13 cellular contexts compared by ENCODE assay signal in the genomic region with DNA sequence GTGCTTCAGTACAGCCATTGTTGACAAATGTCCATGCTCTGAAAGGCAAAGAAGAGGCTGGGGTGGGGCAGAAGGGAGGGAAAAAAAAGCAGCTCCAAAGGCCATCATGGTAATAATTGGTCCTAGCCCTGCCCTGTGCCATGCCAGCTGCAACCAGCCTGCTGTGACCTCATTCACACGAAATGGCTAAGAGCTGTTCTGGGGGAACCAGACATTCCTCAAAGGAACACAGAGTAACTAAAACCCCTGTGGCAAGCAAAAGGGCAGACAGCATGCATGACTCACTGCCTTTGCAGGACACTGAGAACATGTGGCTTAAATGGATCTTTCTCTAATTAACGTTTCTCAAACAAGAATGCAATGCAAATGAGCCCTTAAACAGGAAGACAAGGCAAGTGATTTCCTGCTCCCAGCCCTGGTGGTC. TPM values are rescaled to one million over a fixed set of nuclear protein-coding genes. Genes with fewer than 3 reads are reported as not detected.
DNase-seq lines count a peak whose midpoint lies in the region; ATAC-seq and TF ChIP-seq lines count a peak whose summit lies in the region.
"Had no signal": no experiment of that assay in that cellular context is flagged by ENCODE, and none has a peak within 500 bp of the region (broad histone marks: within the 10 kb centered on the region; RNA-seq: fewer than 3 reads in every experiment).

No MANE protein-coding gene starts in this region.

- TF ChIP-seq POLR2A in heart left ventricle (IDR thresholded peaks at IDR 0.05) = no peak

- no peak for DNase-seq in heart left ventricle
- no peak for DNase-seq in left ventricle myocardium inferior
- DNase-seq in SW480 (ENCODE audit: low spot score) = peak; percentile 70
- peak; percentile 36 for DNase-seq in hepatocyte (ENCODE audit: low spot score)
- no peak for DNase-seq in posterior vena cava (ENCODE audit: low spot score)
- DNase-seq in ecto neural progenitor cell (ENCODE audit: low spot score) = no peak
- no peak for DNase-seq in T-helper 9 cell
- DNase-seq: stimulated activated CD4-positive, alpha-beta T cell treated with anti-CD3 and anti-CD28 coated beads, Interleukin-4, amount 100 ng/mL, for 24 hours had no signal

- H3K4me3 ChIP-seq in heart left ventricle = no peak overlapping the region
- H3K4me3 ChIP-seq in left ventricle myocardium inferior = no peak overlapping the region
- H3K4me3 ChIP-seq in hepatocyte = no peak overlapping the region
- H3K4me3 ChIP-seq: cardiac muscle cell had no signal

- H3K27me3 ChIP-seq in heart left ventricle = peaks cover 0 to 4% (median 0%) of the 10 kb centered on the region in 9 donors
- H3K27me3 ChIP-seq in left ventricle myocardium inferior (ENCODE audit: low read depth) = peaks cover 7% of the 10 kb centered on the region
- H3K27me3 ChIP-seq in hepatocyte = no peaks in the 10 kb centered on the region
- H3K27me3 ChIP-seq: cardiac muscle cell had no signal

- no peaks in the 10 kb centered on the region for H4K20me1 ChIP-seq in hepatocyte (ENCODE audit: insufficient read depth, poor library complexity, severe bottlenecking)

- TF ChIP-seq CTCF in heart left ventricle (IDR thresholded peaks at IDR 0.05) (no peak), left ventricle myocardium inferior (IDR thresholded peaks at IDR 0.05; ENCODE audit: borderline replicate concordance) (no peak), hepatocyte (IDR thresholded peaks at IDR 0.05; ENCODE audit: poor library complexity) (no peak)

- H2AFZ ChIP-seq in hepatocyte = no peak overlapping the region

- H3K4me1 ChIP-seq in heart left ventricle = peaks cover 0 to 13% (median 0%) of the 10 kb centered on the region in 12 donors
- peaks cover 24% of the 10 kb centered on the region for H3K4me1 ChIP-seq in left ventricle myocardium inferior
- H3K4me1 ChIP-seq in hepatocyte (ENCODE audit: insufficient read depth) = peaks cover 9% of the 10 kb centered on the region

- 20 to 59% (median 40%) methylated on average over 2 of the region's 2 CpGs for WGBS in heart left ventricle, 4 donors
- WGBS in hepatocyte (ENCODE audit: low lambda C conversion rate, missing lambda C conversion rate) = 32% methylated on average over 2 of the region's 2 CpGs

- H3K27ac ChIP-seq in heart left ventricle (no peak overlapping the region), left ventricle myocardium inferior (replicated peaks) (no peak overlapping the region), hepatocyte (peak overlapping the region; percentile 44)
- H3K27ac ChIP-seq: C4-2B, cardiac muscle cell had no signal

- H3K79me2 ChIP-seq in hepatocyte = no peaks in the 10 kb centered on the region

- ATAC-seq in heart left ventricle (peak; percentile 65 to 79 (median 78)), GM19324 (IDR thresholded peaks at IDR 0.05; ENCODE audit: low FRiP score, unreplicated experiment) (no peak)
- ATAC-seq: activated CD4-positive, CD25-positive, alpha-beta regulatory T cell treated with anti-CD3 and anti-CD28 coated beads, Interleukin-2, amount 50 U/mL, for 24 hours had no signal

- H3K4me2 ChIP-seq in hepatocyte = peak overlapping the region; percentile 27

- H3K9me2 ChIP-seq in hepatocyte (replicated peaks; ENCODE audit: insufficient read depth) = no peaks in the 10 kb centered on the region

- H3K9me3 ChIP-seq in heart left ventricle (peaks cover 0 to 5% (median 0%) of the 10 kb centered on the region in 12 donors), left ventricle myocardium inferior (replicated peaks) (no peaks in the 10 kb centered on the region), hepatocyte (ENCODE audit: low read depth) (no peaks in the 10 kb centered on the region)

- H3K36me3 ChIP-seq in heart left ventricle (no peaks in the 10 kb centered on the region), left ventricle myocardium inferior (no peaks in the 10 kb centered on the region), hepatocyte (replicated peaks; ENCODE audit: insufficient read depth, low read depth) (no peaks in the 10 kb centered on the region)
- H3K36me3 ChIP-seq: cardiac muscle cell had no signal

- intact Hi-C loops in heart left ventricle (cut with DNase I) = no loop called here
- intact Hi-C loops in left ventricle myocardium inferior (cut with micrococcal nuclease) = no loop called here
- intact Hi-C loops in posterior vena cava (cut with DNase I) = no loop called here

RNA-seq across cellular contexts. Expression of gene STYXL2, which starts 42.3 kb away (rescaled TPM):
- total RNA-seq in heart left ventricle = 100 to 1,000 TPM; 108 to 329 (median 163) TPM
- polyA plus RNA-seq in heart left ventricle = 10 to 100 TPM; 55.0 to 77.1 TPM
- 177 TPM for total RNA-seq in left ventricle myocardium inferior
- 0.07 and 0.20 TPM in 2 replicates for total RNA-seq in hepatocyte
- 0.40 and 0.58 TPM in 2 replicates for polyA plus RNA-seq in hepatocyte
- under 1 TPM in 1 of 2 donors, not detected in 1; 0.14 TPM for total RNA-seq in posterior vena cava
- polyA plus RNA-seq: liver had no signal

RNA-seq across cellular contexts. Expression of gene GPA33, which starts 46.0 kb away (rescaled TPM):
- total RNA-seq in heart left ventricle (1 to 10 TPM in 5 of 9 donors, under 1 TPM in 3, not detected in 1; 0.50 to 3.6 (median 1.4) TPM), left ventricle myocardium inferior (0.91 TPM), hepatocyte (5.8 and 7.2 TPM in 2 replicates), posterior vena cava (not detected)
- polyA plus RNA-seq in heart left ventricle (under 1 TPM; 0.15 to 0.88 TPM), hepatocyte (1.5 and 3.9 TPM in 2 replicates)

Comparison
In these comparisons a context has a peak if more than half of its experiments do, and no peak if none do; other contexts are left out.
1. DNase-seq: peak in SW480 (single experiment) and hepatocyte (single experiment); none in heart left ventricle (0 of 5), left ventricle myocardium inferior (single experiment), posterior vena cava (single experiment), ecto neural progenitor cell (single experiment) and T-helper 9 cell (single experiment).
2. RNA of gene STYXL2, which starts 42.3 kb away (total RNA-seq): 177 TPM in left ventricle myocardium inferior (single experiment) and 108 to 329 TPM in heart left ventricle; 0.14 TPM in posterior vena cava and 0.07 to 0.20 TPM in hepatocyte; every median in the first group is over 10 times any median in the second.